Comparison of ENCODE assay signal across 16 cellular contexts in the genomic region with DNA sequence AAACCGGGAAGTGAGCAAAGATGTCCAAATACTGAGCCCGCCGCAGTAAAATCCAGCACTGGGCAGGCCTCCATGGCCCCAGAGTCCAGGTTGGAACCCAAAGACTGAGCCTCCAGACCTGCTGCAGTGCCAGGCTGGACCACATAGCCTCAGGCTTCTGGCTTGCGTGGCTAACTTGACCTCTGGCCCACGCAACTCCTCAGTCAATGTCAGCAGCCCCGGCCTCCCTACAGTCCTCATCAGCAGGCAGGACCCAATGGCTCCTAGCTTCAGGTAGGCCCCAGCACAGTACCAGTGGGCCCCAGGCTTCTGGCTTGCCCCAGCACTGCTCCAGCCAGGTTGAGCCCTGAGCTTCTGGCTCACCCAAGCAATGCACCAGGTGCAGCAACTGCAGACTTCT.
DNase-seq lines count a peak whose midpoint lies in the region; FAIRE-seq and TF ChIP-seq lines count a peak whose summit lies in the region.
"Had no signal": no experiment of that assay in that cellular context is flagged by ENCODE, and none has a peak within 500 bp of the region (broad histone marks: within the 10 kb centered on the region; RNA-seq: fewer than 3 reads in every experiment).

No MANE protein-coding gene starts in this region.

- H4K5ac ChIP-seq in H1 (ENCODE audit: insufficient read length, low read depth, low read length) = no peak overlapping the region

- DNase-seq in D341Med (ENCODE audit: low spot score) (peak; percentile 3), H1 (ENCODE audit: low read depth in 1 of 2, low spot score in 2 of 2) (no peak), neuronal stem cell (ENCODE audit: low spot score) (no peak), type B pancreatic cell (ENCODE audit: extremely low spot score, unreplicated experiment) (peak; percentile 50), NCI-H1105 (lab: John Stamatoyannopoulos, UW) (no peak), D721Med (ENCODE audit: insufficient read length, low spot score) (no peak)
- DNase-seq in stimulated activated CD4-positive, alpha-beta T cell treated with anti-CD3 and anti-CD28 coated beads, Interleukin-4, amount 100 ng/mL, for 24 hours = no peak
- DNase-seq: ACHN; BE2C; CD4-positive, alpha-beta memory T cell; DND-41; GDM1 had no signal

- WGBS in H1 (ENCODE audit: extremely low coverage in 1 of 2, insufficient coverage in 1 of 2, insufficient read length in 1 of 2, insufficient replicate concordance in 2 of 2, low coverage in 1 of 2, low lambda C conversion rate in 2 of 2, missing lambda C conversion rate in 1 of 2), 2 experiments = 94% methylated on average over 6 of the region's 6 CpGs; no CpG with 5 or more reads in 1 of the 2 experiments
- WGBS in neuronal stem cell (ENCODE audit: extremely low coverage in 2 of 2, insufficient read length in 2 of 2, insufficient replicate concordance in 1 of 2), 2 donors = no CpG with 5 or more reads among the region's 6 CpGs

- H3K27ac Mint-ChIP-seq in type B pancreatic cell = no peak overlapping the region
- H3K27ac Mint-ChIP-seq: CD4-positive, alpha-beta memory T cell; GM23338 had no signal

- H2BK120ac ChIP-seq in H1 (replicated peaks; ENCODE audit: low read depth, low read length) (no peak overlapping the region), neuronal stem cell (ENCODE audit: low read depth, low read length) (no peak overlapping the region)

- H3K9ac ChIP-seq in H1 (replicated peaks in 1 of 4; ENCODE audit: extremely low read depth in 1 of 4, low read depth in 3 of 4, low read length in 3 of 4) (no peak overlapping the region), neuronal stem cell (ENCODE audit: low read depth, low read length, poor library complexity) (no peak overlapping the region)

- 0 out of 2 replicates have a peak overlapping the region, but pooled peaks have one; percentile 72 for H2BK15ac ChIP-seq in H1 (ENCODE audit: low read length)
- H2BK15ac ChIP-seq in neuronal stem cell (ENCODE audit: low read length) = peak overlapping the region; percentile 95

- H2AK5ac ChIP-seq in H1 (ENCODE audit: low read depth, low read length) (no peak overlapping the region), neuronal stem cell (ENCODE audit: low read depth, low read length) (peak overlapping the region; percentile 92)

- TF ChIP-seq RAD21 in H1 (IDR thresholded peaks at IDR 0.05 in 1 of 2, conservative IDR thresholded peaks at IDR 0.05 in 1 of 2; ENCODE audit: low read depth in 2 of 2, low read length in 2 of 2) = no peak

- no peaks in the 10 kb centered on the region for H3K27me3 Mint-ChIP-seq in type B pancreatic cell

- no peak for FAIRE-seq in H1 (lab: Jason Lieb, UNC)
- FAIRE-seq in D721Med (lab: Jason Lieb, UNC) = no peak
- FAIRE-seq: GM12892 had no signal

- no peaks in the 10 kb centered on the region for H3K36me3 Mint-ChIP-seq in type B pancreatic cell
- H3K36me3 Mint-ChIP-seq: CD4-positive, alpha-beta memory T cell had no signal

- no peaks in the 10 kb centered on the region for H3K79me2 ChIP-seq in H1 (ENCODE audit: control insufficient read depth in 1 of 2, insufficient read depth in 2 of 2, low read length in 2 of 2)

- CTCF ChIA-PET in H1 (lab: Charles Lee; ENCODE audit: partially characterized antibody) = no interaction called here

- H2BK20ac ChIP-seq in H1 (ENCODE audit: low read length) = no peak overlapping the region

- no peak overlapping the region for H4K8ac ChIP-seq in H1 (ENCODE audit: extremely low read depth, insufficient read depth, low read length)
- H4K8ac ChIP-seq in neuronal stem cell (ENCODE audit: low read depth, low read length) = no peak overlapping the region

- POLR2A ChIA-PET in H1 (lab: Charles Lee; ENCODE audit: partially characterized antibody) = no interaction called here

- H3K9me3 ChIP-seq in H1 (ENCODE audit: insufficient read depth in 2 of 2, low read depth in 1 of 2, low read length in 1 of 2) = no peaks in the 10 kb centered on the region; a peak in 1 of 4 replicates
- peaks cover 5 to 17% of the 10 kb centered on the region in 2 donors for H3K9me3 ChIP-seq in neuronal stem cell (replicated peaks in 1 of 2; ENCODE audit: control insufficient read depth in 2 of 2, insufficient read depth in 1 of 2, low read depth in 1 of 2, low read length in 2 of 2)
- H3K9me3 ChIP-seq: BE2C had no signal

- H3K4me3 Mint-ChIP-seq in type B pancreatic cell = no peak overlapping the region
- H3K4me3 Mint-ChIP-seq: CD4-positive, alpha-beta memory T cell; GM23338 had no signal

- no peak overlapping the region for H3K4ac ChIP-seq in H1 (replicated peaks; ENCODE audit: insufficient read length, low read depth, low read length)
- peak overlapping the region; percentile 46 for H3K4ac ChIP-seq in neuronal stem cell (ENCODE audit: low read length)

- H4K20me1 ChIP-seq in H1 (replicated peaks in 1 of 2; ENCODE audit: control insufficient read depth in 1 of 2, insufficient read depth in 2 of 2, low read length in 2 of 2) = no peaks in the 10 kb centered on the region

- H4K91ac ChIP-seq in H1 (replicated peaks; ENCODE audit: insufficient read length, low read length) (no peak overlapping the region), neuronal stem cell (ENCODE audit: low read depth, low read length, poor library complexity) (peak overlapping the region; percentile 48)

- H2AFZ ChIP-seq in H1 (ENCODE audit: low read length) (no peak overlapping the region), neuronal stem cell (ENCODE audit: low read length) (no peak overlapping the region)
- H2AFZ ChIP-seq: GM23338 had no signal

- H3K79me1 ChIP-seq in H1 (ENCODE audit: low read depth, low read length) = no peaks in the 10 kb centered on the region
- H3K79me1 ChIP-seq in neuronal stem cell (ENCODE audit: low read depth, low read length) = no peaks in the 10 kb centered on the region

- no peak overlapping the region for H2BK5ac ChIP-seq in H1 (ENCODE audit: low read depth, low read length)
- peak overlapping the region; percentile 85 for H2BK5ac ChIP-seq in neuronal stem cell (ENCODE audit: low read length)

- H3K23ac ChIP-seq in H1 (ENCODE audit: insufficient read length) (no peak overlapping the region), neuronal stem cell (ENCODE audit: low read depth, low read length, poor library complexity) (no peak overlapping the region)

- no peak overlapping the region for H2BK12ac ChIP-seq in H1 (ENCODE audit: low read depth, low read length)
- peak overlapping the region; percentile 67 for H2BK12ac ChIP-seq in neuronal stem cell (ENCODE audit: low read length)

- no peak overlapping the region for H3K4me2 ChIP-seq in H1 (ENCODE audit: insufficient read depth in 1 of 2, low read depth in 2 of 2, low read length in 2 of 2)
- H3K4me2 ChIP-seq in neuronal stem cell (ENCODE audit: insufficient read depth, low read length, poor library complexity, severe bottlenecking) = no peak overlapping the region
- H3K4me2 ChIP-seq: GM23338 had no signal

- no peak for TF ChIP-seq EP300 in H1 (IDR thresholded peaks at IDR 0.05; ENCODE audit: borderline replicate concordance in 1 of 2, low read depth in 2 of 2, low read length in 2 of 2)

- H3K56ac ChIP-seq in H1 (replicated peaks; ENCODE audit: insufficient read length, low read depth, low read length) = no peak overlapping the region

- H3K23me2 ChIP-seq in H1 (ENCODE audit: low read depth, low read length) = no peaks in the 10 kb centered on the region

- H3K27ac ChIP-seq in H1 (ENCODE audit: low read depth, low read length) (no peak overlapping the region), neuronal stem cell (replicated peaks; ENCODE audit: low read length) (no peak overlapping the region)
- H3K27ac ChIP-seq: C4-2B had no signal

- H3K4me1 ChIP-seq in H1 (replicated peaks in 1 of 4; ENCODE audit: control insufficient read depth in 3 of 4, insufficient read depth in 4 of 4, low read length in 3 of 4) (no peaks in the 10 kb centered on the region; a peak in 1 of 7 replicates), neuronal stem cell (ENCODE audit: control insufficient read depth in 2 of 2, insufficient read depth in 1 of 2, low read depth in 1 of 2, low read length in 2 of 2) (peaks cover 6 to 11% of the 10 kb centered on the region in 2 donors)
- H3K4me1 ChIP-seq: BE2C had no signal

- H3K9me3 Mint-ChIP-seq in type B pancreatic cell = peaks cover 20% of the 10 kb centered on the region

- H3K36me3 ChIP-seq in H1 (ENCODE audit: control insufficient read depth in 2 of 4, insufficient read depth in 4 of 4, low read length in 3 of 4) (no peaks in the 10 kb centered on the region), neuronal stem cell (replicated peaks in 1 of 2; ENCODE audit: control insufficient read depth in 2 of 2, insufficient read depth in 2 of 2, low read length in 2 of 2) (peaks cover 0 to 1% of the 10 kb centered on the region in 2 donors)
- H3K36me3 ChIP-seq: BE2C, HAP-1 had no signal

- H3K14ac ChIP-seq in H1 (ENCODE audit: insufficient read length) (no peak overlapping the region), neuronal stem cell (ENCODE audit: low read length) (no peak overlapping the region)

- H3K4me3 ChIP-seq in H1 (ENCODE audit: extremely low read depth in 1 of 4, insufficient read depth in 2 of 4, low read depth in 3 of 4, low read length in 4 of 4) (no peak overlapping the region), neuronal stem cell (ENCODE audit: low read length in 2 of 2) (no peak overlapping the region)
- H3K4me3 ChIP-seq: GM23338, HAP-1 had no signal

- H3K18ac ChIP-seq in H1 (ENCODE audit: extremely low read depth, low read length) = no peak overlapping the region
- peak overlapping the region; percentile 87 for H3K18ac ChIP-seq in neuronal stem cell (ENCODE audit: low read length)

- H3K27me3 ChIP-seq in H1 (replicated peaks in 1 of 4; ENCODE audit: control insufficient read depth in 3 of 4, extremely low read depth in 1 of 4, insufficient read depth in 3 of 4, low read length in 3 of 4) = no peaks in the 10 kb centered on the region
- H3K27me3 ChIP-seq in neuronal stem cell (ENCODE audit: control insufficient read depth in 3 of 3, insufficient read depth in 3 of 3, low read depth in 1 of 3, low read length in 3 of 3) = no peaks in the 10 kb centered on the region
- H3K27me3 ChIP-seq: BE2C had no signal

- no peak for TF ChIP-seq POLR2A in H1 (IDR thresholded peaks at IDR 0.05; ENCODE audit: control extremely low read depth in 1 of 2, low read depth in 2 of 2, low read length in 2 of 2)

- no peak for TF ChIP-seq CTCF in H1 (IDR thresholded peaks at IDR 0.05; ENCODE audit: control extremely low read depth in 1 of 3, insufficient read depth in 1 of 3, low read depth in 1 of 3, low read length in 3 of 3)
- no peak for TF ChIP-seq CTCF in type B pancreatic cell (conservative IDR thresholded peaks at IDR 0.05)
- TF ChIP-seq CTCF in D721Med (IDR thresholded peaks at IDR 0.05; ENCODE audit: insufficient read depth, missing control alignments) = no peak

- peaks cover 24% of the 10 kb centered on the region for H3K4me1 Mint-ChIP-seq in type B pancreatic cell (ENCODE audit: unreplicated experiment)
- H3K4me1 Mint-ChIP-seq: CD4-positive, alpha-beta memory T cell had no signal

TF ChIP-seq in H1, 55 proteins besides CTCF, POLR2A, EP300 and RAD21 (continues in another document):
- no peak for TF ChIP-seq SUZ12 (IDR thresholded peaks at IDR 0.05; ENCODE audit: low read length)
- TF ChIP-seq, protein P1, sequence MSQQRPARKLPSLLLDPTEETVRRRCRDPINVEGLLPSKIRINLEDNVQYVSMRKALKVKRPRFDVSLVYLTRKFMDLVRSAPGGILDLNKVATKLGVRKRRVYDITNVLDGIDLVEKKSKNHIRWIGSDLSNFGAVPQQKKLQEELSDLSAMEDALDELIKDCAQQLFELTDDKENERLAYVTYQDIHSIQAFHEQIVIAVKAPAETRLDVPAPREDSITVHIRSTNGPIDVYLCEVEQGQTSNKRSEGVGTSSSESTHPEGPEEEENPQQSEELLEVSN (IDR thresholded peaks at IDR 0.05) = no peak

Comparison
In these comparisons a context has a peak if more than half of its experiments do, and no peak if none do; other contexts are left out.
1. DNase-seq: peak in D341Med (single experiment) and type B pancreatic cell (single experiment); none in H1 (0 of 2), neuronal stem cell (single experiment), NCI-H1105 (single experiment), D721Med (single experiment) and stimulated activated CD4-positive, alpha-beta T cell treated with anti-CD3 and anti-CD28 coated beads, Interleukin-4, amount 100 ng/mL, for 24 hours (single experiment).